Comparison of ENCODE assay signal across 35 cellular contexts in genomic region chr2:82797469-82797868, GRCh38.
"Had no signal": no experiment of that assay in that cellular context is flagged by ENCODE, and none has a peak within 500 bp of the region (broad histone marks: within the 10 kb centered on the region; RNA-seq: fewer than 3 reads in every experiment).

No MANE protein-coding gene starts in this region.

- H3K27me3 ChIP-seq: brain microvascular endothelial cell, MG63, Peyer's patch, SJSA1 had no signal

- H3K4me1 ChIP-seq: Peyer's patch had no signal

- H3K27ac ChIP-seq: brain microvascular endothelial cell, Peyer's patch, SJSA1, WERI-Rb-1 had no signal

- H3K4me3 ChIP-seq: MG63, Peyer's patch, SJSA1 had no signal

- H3K36me3 ChIP-seq: brain microvascular endothelial cell, MG63, Peyer's patch, SJSA1, WERI-Rb-1 had no signal

- ATAC-seq: activated CD8-positive, alpha-beta T cell treated with anti-CD3 and anti-CD28 coated beads for 36 hours; activated T-cell treated with anti-CD3 and anti-CD28 coated beads, Interleukin-2, amount 50 U/mL, for 72 hours; activated T-helper 17 cell treated with anti-CD3 and anti-CD28 coated beads, Interleukin-2, amount 50 U/mL, for 72 hours; PC-3 had no signal

- H3K9me3 ChIP-seq: Peyer's patch, SJSA1 had no signal

- DNase-seq: activated CD4-positive, alpha-beta T cell treated with anti-CD3 and anti-CD28 coated beads for 1 hour; activated CD4-positive, alpha-beta T cell treated with anti-CD3 and anti-CD28 coated beads for 48 hours; activated CD4-positive, CD25-positive, alpha-beta regulatory T cell; activated CD8-positive, alpha-beta T cell treated with anti-CD3 and anti-CD28 coated beads for 36 hours; activated effector memory CD4-positive, alpha-beta T cell treated with anti-CD3 and anti-CD28 coated beads, Interleukin-2, amount 50 U/mL, for 16 hours; activated naive CD4-positive, alpha-beta T cell; activated naive CD4-positive, alpha-beta T cell treated with anti-CD3 and anti-CD28 coated beads, Interleukin-2, amount 50 U/mL, for 16 hours; activated naive CD8-positive, alpha-beta T cell treated with anti-CD3 and anti-CD28 coated beads for 36 hours; activated T-cell treated with anti-CD3 and anti-CD28 coated beads, Interleukin-2, amount 50 U/mL, for 1 hour; activated T-cell treated with anti-CD3 and anti-CD28 coated beads, Interleukin-2, amount 50 U/mL, for 72 hours; amniotic stem cell; aorta; brain microvascular endothelial cell; central memory CD4-positive, alpha-beta T cell; Karpas-422; KBM-7; MG63; MV-4-11; NCI-H1092; NCI-H1930; NCI-H345; NCI-H524 treated with DMSO at 0.1 percent for 48 hours; NCI-H748 treated with DMSO at 0.1 percent for 48 hours; NK-92 treated with Interleukin-12 subunit alpha and Interleukin-12 subunit beta, amount 100 ng/mL, for 24 hours; PC-3; Peyer's patch; RPMI8226; SHP77 treated with DMSO at 0.1 percent for 48 hours; SW 1271; T-helper 1 cell; T-helper 2 cell; T-helper 9 cell; WERI-Rb-1 had no signal
